Comparison of ENCODE assay signal across 8 cellular contexts in genomic region chr2:26212011-26212410, GRCh38.
"Had no signal": no experiment of that assay in that cellular context is flagged by ENCODE, and none has a peak within 500 bp of the region (broad histone marks: within the 10 kb centered on the region; RNA-seq: fewer than 3 reads in every experiment).

No MANE protein-coding gene starts in this region.

- H3K4me3 ChIP-seq: GM12878 had no signal

- DNase-seq: GDM1, GF-D8 had no signal

- FAIRE-seq: G401.6, GM12878, GM12891, GM12892, GM18507, GM19239 had no signal

- ATAC-seq: GM12878 had no signal
